ENCODE assay signal across 25 cellular contexts in genomic region chr10:127157506-127158205, GRCh38. TPM values are rescaled to one million over a fixed set of nuclear protein-coding genes. Genes with fewer than 3 reads are reported as not detected.
A peak's percentile ranks its signal among the peaks of the same experiment; 100 is the strongest.
DNase-seq lines count a peak whose midpoint lies in the region; ATAC-seq and TF ChIP-seq lines count a peak whose summit lies in the region.
"Had no signal": no experiment of that assay in that cellular context is flagged by ENCODE, and none has a peak within 500 bp of the region (broad histone marks: within the 10 kb centered on the region; RNA-seq: fewer than 3 reads in every experiment).

No MANE protein-coding gene starts in this region.

- peak; percentile 20 for DNase-seq in AG08395 (ENCODE audit: low spot score)
- DNase-seq in GM23248, result peak; percentile 21
- peak; percentile 84 for DNase-seq in foreskin melanocyte
- no peak for DNase-seq in activated CD8-positive, alpha-beta T cell treated with anti-CD3 and anti-CD28 coated beads, Interleukin-2, amount 10 ng/mL, durations not matched to agents 7 days and 5 days
- DNase-seq in activated T-cell treated with anti-CD3 and anti-CD28 coated beads, Interleukin-2, amount 50 U/mL, for 4 hours, result no peak
- DNase-seq in activated CD8-positive, alpha-beta memory T cell treated with anti-CD3 and anti-CD28 coated beads, Interleukin-2, amount 50 U/mL, for 4 hours, result no peak
- DNase-seq in lower leg skin (ENCODE audit: low spot score in 2 of 2), result no peak
- DNase-seq: activated CD4-positive, alpha-beta T cell treated with anti-CD3 and anti-CD28 coated beads for 48 hours; activated effector memory CD4-positive, alpha-beta T cell treated with anti-CD3 and anti-CD28 coated beads, Interleukin-2, amount 50 U/mL, for 16 hours; CD4-positive, alpha-beta T cell; dorsolateral prefrontal cortex; erythroblast; glutamatergic neuron; HCEC 1CT; NCI-H1092 treated with DMSO at 0.1 percent for 48 hours; NCI-H2081; NCI-H510A; stimulated activated CD4-positive, alpha-beta T cell treated with anti-CD3 and anti-CD28 coated beads, Interleukin-2, amount 100 ng/mL, for 24 hours; stimulated activated naive CD4-positive, alpha-beta T cell had no signal

- no peaks in the 10 kb centered on the region for H3F3A ChIP-seq in GM23248 (ENCODE audit: insufficient read depth)

- H3K4me3 ChIP-seq in GM23248, result no peak overlapping the region
- no peak overlapping the region for H3K4me3 ChIP-seq in lower leg skin (ENCODE audit: low read depth, poor library complexity, severe bottlenecking)
- H3K4me3 ChIP-seq: dorsolateral prefrontal cortex, tibial nerve had no signal

- no peak overlapping the region for H3K27ac Mint-ChIP-seq in activated CD8-positive, alpha-beta T cell treated with anti-CD3 and anti-CD28 coated beads, Interleukin-2, amount 10 ng/mL, durations not matched to agents 7 days and 5 days
- H3K27ac Mint-ChIP-seq: CD4-positive, alpha-beta T cell; mesothelial cell of epicardium; progenitor cell of endocrine pancreas had no signal

- H3K27ac ChIP-seq in GM23248, result no peak overlapping the region
- H3K27ac ChIP-seq in VCaP, result peak overlapping the region; percentile 75
- H3K27ac ChIP-seq: tibial nerve had no signal

- intact Hi-C loops in lower leg skin (cut with DNase I; ENCODE audit: low total_unique reads), result no loop called here

- no peak for ATAC-seq in activated CD8-positive, alpha-beta T cell treated with anti-CD3 and anti-CD28 coated beads, Interleukin-2, amount 10 ng/mL, durations not matched to agents 7 days and 5 days
- no peak for ATAC-seq in activated T-cell treated with anti-CD3 and anti-CD28 coated beads, Interleukin-2, amount 50 U/mL, for 4 hours
- ATAC-seq: Right ventricle myocardium inferior had no signal

- no peak overlapping the region for H3K4me2 ChIP-seq in GM23248 (ENCODE audit: unreplicated experiment)

- H3K36me3 ChIP-seq in GM23248 (ENCODE audit: low read depth), result no peaks in the 10 kb centered on the region
- H3K36me3 ChIP-seq: tibial nerve had no signal

- no peak overlapping the region for H3K9ac ChIP-seq in GM23248

- in situ Hi-C loops in GM23248 (cut with MboI), result no loop called here

- H3K4me1 ChIP-seq in GM23248 (ENCODE audit: insufficient read depth), result peaks cover 10% of the 10 kb centered on the region; the same call in 1 of the 2 replicates

- peaks cover 4% of the 10 kb centered on the region; the same call in 1 of the 2 replicates for H3K79me2 ChIP-seq in GM23248 (ENCODE audit: insufficient read depth)

- no peaks in the 10 kb centered on the region for H3K27me3 Mint-ChIP-seq in activated CD8-positive, alpha-beta T cell treated with anti-CD3 and anti-CD28 coated beads, Interleukin-2, amount 10 ng/mL, durations not matched to agents 7 days and 5 days (ENCODE audit: low read depth)
- peaks cover 4% of the 10 kb centered on the region for H3K27me3 Mint-ChIP-seq in activated T-cell treated with anti-CD3 and anti-CD28 coated beads, Interleukin-2, amount 50 U/mL, for 4 hours (ENCODE audit: low read depth)
- H3K27me3 Mint-ChIP-seq: CD4-positive, alpha-beta T cell; progenitor cell of endocrine pancreas had no signal

- H3K27me3 ChIP-seq in GM23248 (replicated peaks; ENCODE audit: insufficient read depth), result no peaks in the 10 kb centered on the region
- H3K27me3 ChIP-seq: dorsolateral prefrontal cortex, tibial nerve had no signal

- POLR2A ChIA-PET in activated CD8-positive, alpha-beta T cell treated with anti-CD3 and anti-CD28 coated beads, Interleukin-2, amount 10 ng/mL, durations not matched to agents 7 days and 5 days (lab: Charles Lee), result no interaction called here

- H3K36me3 Mint-ChIP-seq in activated CD8-positive, alpha-beta T cell treated with anti-CD3 and anti-CD28 coated beads, Interleukin-2, amount 10 ng/mL, durations not matched to agents 7 days and 5 days (ENCODE audit: low read depth), result no peaks in the 10 kb centered on the region
- no peaks in the 10 kb centered on the region for H3K36me3 Mint-ChIP-seq in activated T-cell treated with anti-CD3 and anti-CD28 coated beads, Interleukin-2, amount 50 U/mL, for 4 hours (ENCODE audit: insufficient read depth)
- H3K36me3 Mint-ChIP-seq: mesothelial cell of epicardium had no signal

- no peaks in the 10 kb centered on the region for H3K9me2 ChIP-seq in GM23248 (ENCODE audit: insufficient read depth)

- TF ChIP-seq CTCF in VCaP (conservative IDR thresholded peaks at IDR 0.05) (no peak), lower leg skin (IDR thresholded peaks at IDR 0.05) (no peak)

- H4K20me1 ChIP-seq in GM23248 (ENCODE audit: insufficient read depth), result peaks cover 3% of the 10 kb centered on the region; the same call in 1 of the 2 replicates

- CTCF ChIA-PET in activated CD8-positive, alpha-beta T cell treated with anti-CD3 and anti-CD28 coated beads, Interleukin-2, amount 10 ng/mL, durations not matched to agents 7 days and 5 days (lab: Charles Lee), result no interaction called here

- no peak overlapping the region for H2AFZ ChIP-seq in GM23248

- no peaks in the 10 kb centered on the region for H3K9me3 ChIP-seq in GM23248 (ENCODE audit: low read depth)
- H3K9me3 ChIP-seq: tibial nerve had no signal

- TF ChIP-seq POLR2A in lower leg skin (IDR thresholded peaks at IDR 0.05), result no peak

- H3K4me3 Mint-ChIP-seq in activated CD8-positive, alpha-beta T cell treated with anti-CD3 and anti-CD28 coated beads, Interleukin-2, amount 10 ng/mL, durations not matched to agents 7 days and 5 days, result no peak overlapping the region
- no peak overlapping the region for H3K4me3 Mint-ChIP-seq in activated T-cell treated with anti-CD3 and anti-CD28 coated beads, Interleukin-2, amount 50 U/mL, for 4 hours
- H3K4me3 Mint-ChIP-seq: CD4-positive, alpha-beta T cell; mesothelial cell of epicardium; neural crest cell had no signal

- no peaks in the 10 kb centered on the region for H3K9me3 Mint-ChIP-seq in activated CD8-positive, alpha-beta T cell treated with anti-CD3 and anti-CD28 coated beads, Interleukin-2, amount 10 ng/mL, durations not matched to agents 7 days and 5 days (ENCODE audit: insufficient read depth)
- H3K9me3 Mint-ChIP-seq in activated T-cell treated with anti-CD3 and anti-CD28 coated beads, Interleukin-2, amount 50 U/mL, for 4 hours, result no peaks in the 10 kb centered on the region
- H3K9me3 Mint-ChIP-seq: CD4-positive, alpha-beta T cell; mesothelial cell of epicardium; neural crest cell had no signal

- H3K4me1 Mint-ChIP-seq in activated CD8-positive, alpha-beta T cell treated with anti-CD3 and anti-CD28 coated beads, Interleukin-2, amount 10 ng/mL, durations not matched to agents 7 days and 5 days (ENCODE audit: low read depth), result no peaks in the 10 kb centered on the region
- no peaks in the 10 kb centered on the region for H3K4me1 Mint-ChIP-seq in activated T-cell treated with anti-CD3 and anti-CD28 coated beads, Interleukin-2, amount 50 U/mL, for 4 hours (ENCODE audit: low read depth)
- H3K4me1 Mint-ChIP-seq: mesothelial cell of epicardium had no signal

- 23 to 31% methylated on average over 2 of the region's 2 CpGs for WGBS in GM23248 (ENCODE audit: low coverage in 1 of 2, low lambda C conversion rate in 2 of 2, missing lambda C conversion rate in 2 of 2), 2 experiments
- 30 to 38% methylated on average over 2 of the region's 2 CpGs for WGBS in lower leg skin, 2 donors

RNA-seq across cellular contexts. Expression of gene INSYN2A, which starts 38.7 kb away (rescaled TPM):
- total RNA-seq in GM23248 (2014; rRNA removed; shearing (Covaris generic)), result 0.43 and 0.51 TPM in 2 replicates
- polyA plus RNA-seq in GM23248 (2016; fragmentation: Nextera tagmentation; extraction: Ambion mirVana), result 0.20 and 0.54 TPM in 2 replicates
- total RNA-seq in activated CD8-positive, alpha-beta T cell treated with anti-CD3 and anti-CD28 coated beads, Interleukin-2, amount 10 ng/mL, durations not matched to agents 7 days and 5 days, result not detected
- not detected for total RNA-seq in activated T-cell treated with anti-CD3 and anti-CD28 coated beads, Interleukin-2, amount 50 U/mL, for 4 hours
- under 1 TPM in 2 of 4 donors, not detected in 2; 0.08 to 0.29 TPM for total RNA-seq in lower leg skin
- total RNA-seq: CD4-positive, alpha-beta T cell; progenitor cell of endocrine pancreas; Right ventricle myocardium inferior had no signal

Comparison
In these comparisons a context has a peak if more than half of its experiments do, and no peak if none do; other contexts are left out.
1. DNase-seq: peak in AG08395 (single experiment), GM23248 (single experiment) and foreskin melanocyte (single experiment); none in activated CD8-positive, alpha-beta T cell treated with anti-CD3 and anti-CD28 coated beads, Interleukin-2, amount 10 ng/mL, durations not matched to agents 7 days and 5 days (single experiment), activated T-cell treated with anti-CD3 and anti-CD28 coated beads, Interleukin-2, amount 50 U/mL, for 4 hours (single experiment), activated CD8-positive, alpha-beta memory T cell treated with anti-CD3 and anti-CD28 coated beads, Interleukin-2, amount 50 U/mL, for 4 hours (single experiment) and lower leg skin (0 of 2).